Comparison of ENCODE assay signal across 1 cellular context in genomic region chrX:323721-324628, GRCh38.
A peak's percentile ranks its signal among the peaks of the same experiment; 100 is the strongest.
TF ChIP-seq lines count a peak whose summit lies in the region.

No MANE protein-coding gene starts in this region.

TF ChIP-seq in HepG2, 621 proteins besides CTCF, POLR2A, EP300 and RAD21 (continued from another document and continues in another):
- TF ChIP-seq ZNF513 (CRISPR knock-in tag; conservative IDR thresholded peaks at IDR 0.05) (no peak), ZXDC (CRISPR knock-in tag; IDR thresholded peaks at IDR 0.05) (no peak), KLF9 (CRISPR knock-in tag; IDR thresholded peaks at IDR 0.05; ENCODE audit: low read depth) (no peak), PHF8 (CRISPR knock-in tag; IDR thresholded peaks at IDR 0.05) (no peak), ZNF768 (CRISPR knock-in tag; IDR thresholded peaks at IDR 0.05) (peak; percentile 57), ZNF335 (CRISPR knock-in tag; IDR thresholded peaks at IDR 0.05) (no peak), SOX13 (IDR thresholded peaks at IDR 0.05) (no peak), SOX13 (CRISPR knock-in tag; conservative IDR thresholded peaks at IDR 0.05 in 1 of 2, IDR thresholded peaks at IDR 0.05 in 1 of 2) (no peak), CBX2 (IDR thresholded peaks at IDR 0.05; ENCODE audit: low read depth, low read length) (no peak), CBX2 (CRISPR knock-in tag; IDR thresholded peaks at IDR 0.05; ENCODE audit: low read depth) (no peak), KLF16 (CRISPR knock-in tag; IDR thresholded peaks at IDR 0.05) (no peak), DMTF1 (CRISPR knock-in tag; IDR thresholded peaks at IDR 0.05) (no peak), ZNF430 (CRISPR knock-in tag; IDR thresholded peaks at IDR 0.05) (no peak), PBX3 (CRISPR knock-in tag; IDR thresholded peaks at IDR 0.05; ENCODE audit: borderline replicate concordance) (no peak), ARID5B (CRISPR knock-in tag; IDR thresholded peaks at IDR 0.05) (no peak), NAIF1 (CRISPR knock-in tag; IDR thresholded peaks at IDR 0.05; ENCODE audit: borderline replicate concordance) (no peak), HNRNPH1 (optimal IDR thresholded peaks at IDR 0.05; ENCODE audit: low read depth, low read length) (no peak), ZNF232 (CRISPR knock-in tag; IDR thresholded peaks at IDR 0.05; ENCODE audit: borderline replicate concordance) (no peak), HOXA3 (CRISPR knock-in tag; IDR thresholded peaks at IDR 0.05) (peak; percentile 31), FOXK1 (CRISPR knock-in tag; IDR thresholded peaks at IDR 0.05; ENCODE audit: borderline replicate concordance, low read depth) (no peak), ZNF558 (CRISPR knock-in tag; IDR thresholded peaks at IDR 0.05; ENCODE audit: borderline replicate concordance) (no peak), REXO4 (CRISPR knock-in tag; IDR thresholded peaks at IDR 0.05; ENCODE audit: borderline replicate concordance) (no peak), ZNF282 (IDR thresholded peaks at IDR 0.05; ENCODE audit: partially characterized antibody) (no peak), GLI4 (CRISPR knock-in tag; IDR thresholded peaks at IDR 0.05; ENCODE audit: borderline replicate concordance) (no peak), RNF2 (conservative IDR thresholded peaks at IDR 0.05; ENCODE audit: low read depth) (no peak), ZNF605 (CRISPR knock-in tag; IDR thresholded peaks at IDR 0.05) (peak; percentile 44; the same call in 1 of the 2 replicates), HNRNPK (IDR thresholded peaks at IDR 0.05; ENCODE audit: low read depth, low read length, poor library complexity, severe bottlenecking) (peak; percentile 11), DNMT1 (CRISPR knock-in tag; IDR thresholded peaks at IDR 0.05) (no peak), GABPB1 (CRISPR knock-in tag; IDR thresholded peaks at IDR 0.05) (no peak; the same call in 1 of the 2 replicates), ZSCAN20 (CRISPR knock-in tag; IDR thresholded peaks at IDR 0.05; ENCODE audit: borderline replicate concordance) (no peak), ZNF33A (CRISPR knock-in tag; IDR thresholded peaks at IDR 0.05; ENCODE audit: borderline replicate concordance) (no peak), SMYD3 (CRISPR knock-in tag; IDR thresholded peaks at IDR 0.05) (no peak), ZBTB3 (CRISPR knock-in tag; IDR thresholded peaks at IDR 0.05; ENCODE audit: borderline replicate concordance, low read depth) (no peak), PHF20 (CRISPR knock-in tag; IDR thresholded peaks at IDR 0.05) (no peak), ZNF879 (CRISPR knock-in tag; IDR thresholded peaks at IDR 0.05) (no peak)
- TF ChIP-seq, protein P1, sequence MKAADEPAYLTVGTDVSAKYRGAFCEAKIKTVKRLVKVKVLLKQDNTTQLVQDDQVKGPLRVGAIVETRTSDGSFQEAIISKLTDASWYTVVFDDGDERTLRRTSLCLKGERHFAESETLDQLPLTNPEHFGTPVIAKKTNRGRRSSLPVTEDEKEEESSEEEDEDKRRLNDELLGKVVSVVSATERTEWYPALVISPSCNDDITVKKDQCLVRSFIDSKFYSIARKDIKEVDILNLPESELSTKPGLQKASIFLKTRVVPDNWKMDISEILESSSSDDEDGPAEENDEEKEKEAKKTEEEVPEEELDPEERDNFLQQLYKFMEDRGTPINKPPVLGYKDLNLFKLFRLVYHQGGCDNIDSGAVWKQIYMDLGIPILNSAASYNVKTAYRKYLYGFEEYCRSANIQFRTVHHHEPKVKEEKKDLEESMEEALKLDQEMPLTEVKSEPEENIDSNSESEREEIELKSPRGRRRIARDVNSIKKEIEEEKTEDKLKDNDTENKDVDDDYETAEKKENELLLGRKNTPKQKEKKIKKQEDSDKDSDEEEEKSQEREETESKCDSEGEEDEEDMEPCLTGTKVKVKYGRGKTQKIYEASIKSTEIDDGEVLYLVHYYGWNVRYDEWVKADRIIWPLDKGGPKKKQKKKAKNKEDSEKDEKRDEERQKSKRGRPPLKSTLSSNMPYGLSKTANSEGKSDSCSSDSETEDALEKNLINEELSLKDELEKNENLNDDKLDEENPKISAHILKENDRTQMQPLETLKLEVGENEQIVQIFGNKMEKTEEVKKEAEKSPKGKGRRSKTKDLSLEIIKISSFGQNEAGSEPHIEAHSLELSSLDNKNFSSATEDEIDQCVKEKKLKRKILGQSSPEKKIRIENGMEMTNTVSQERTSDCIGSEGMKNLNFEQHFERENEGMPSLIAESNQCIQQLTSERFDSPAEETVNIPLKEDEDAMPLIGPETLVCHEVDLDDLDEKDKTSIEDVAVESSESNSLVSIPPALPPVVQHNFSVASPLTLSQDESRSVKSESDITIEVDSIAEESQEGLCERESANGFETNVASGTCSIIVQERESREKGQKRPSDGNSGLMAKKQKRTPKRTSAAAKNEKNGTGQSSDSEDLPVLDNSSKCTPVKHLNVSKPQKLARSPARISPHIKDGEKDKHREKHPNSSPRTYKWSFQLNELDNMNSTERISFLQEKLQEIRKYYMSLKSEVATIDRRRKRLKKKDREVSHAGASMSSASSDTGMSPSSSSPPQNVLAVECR (CRISPR knock-in tag; IDR thresholded peaks at IDR 0.05; ENCODE audit: borderline replicate concordance), result peak; percentile 48; the same call in 1 of the 2 replicates
- TF ChIP-seq, protein P2, sequence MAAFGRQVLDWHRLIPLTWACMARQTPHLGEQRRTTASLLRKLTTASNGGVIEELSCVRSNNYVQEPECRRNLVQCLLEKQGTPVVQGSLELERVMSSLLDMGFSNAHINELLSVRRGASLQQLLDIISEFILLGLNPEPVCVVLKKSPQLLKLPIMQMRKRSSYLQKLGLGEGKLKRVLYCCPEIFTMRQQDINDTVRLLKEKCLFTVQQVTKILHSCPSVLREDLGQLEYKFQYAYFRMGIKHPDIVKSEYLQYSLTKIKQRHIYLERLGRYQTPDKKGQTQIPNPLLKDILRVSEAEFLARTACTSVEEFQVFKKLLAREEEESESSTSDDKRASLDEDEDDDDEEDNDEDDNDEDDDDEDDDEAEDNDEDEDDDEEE (CRISPR knock-in tag; IDR thresholded peaks at IDR 0.05), result no peak
- TF ChIP-seq, protein P3, sequence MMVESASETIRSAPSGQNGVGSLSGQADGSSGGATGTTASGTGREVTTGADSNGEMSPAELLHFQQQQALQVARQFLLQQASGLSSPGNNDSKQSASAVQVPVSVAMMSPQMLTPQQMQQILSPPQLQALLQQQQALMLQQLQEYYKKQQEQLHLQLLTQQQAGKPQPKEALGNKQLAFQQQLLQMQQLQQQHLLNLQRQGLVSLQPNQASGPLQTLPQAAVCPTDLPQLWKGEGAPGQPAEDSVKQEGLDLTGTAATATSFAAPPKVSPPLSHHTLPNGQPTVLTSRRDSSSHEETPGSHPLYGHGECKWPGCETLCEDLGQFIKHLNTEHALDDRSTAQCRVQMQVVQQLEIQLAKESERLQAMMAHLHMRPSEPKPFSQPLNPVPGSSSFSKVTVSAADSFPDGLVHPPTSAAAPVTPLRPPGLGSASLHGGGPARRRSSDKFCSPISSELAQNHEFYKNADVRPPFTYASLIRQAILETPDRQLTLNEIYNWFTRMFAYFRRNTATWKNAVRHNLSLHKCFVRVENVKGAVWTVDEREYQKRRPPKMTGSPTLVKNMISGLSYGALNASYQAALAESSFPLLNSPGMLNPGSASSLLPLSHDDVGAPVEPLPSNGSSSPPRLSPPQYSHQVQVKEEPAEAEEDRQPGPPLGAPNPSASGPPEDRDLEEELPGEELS (CRISPR knock-in tag; IDR thresholded peaks at IDR 0.05), result no peak
- TF ChIP-seq, protein P4, sequence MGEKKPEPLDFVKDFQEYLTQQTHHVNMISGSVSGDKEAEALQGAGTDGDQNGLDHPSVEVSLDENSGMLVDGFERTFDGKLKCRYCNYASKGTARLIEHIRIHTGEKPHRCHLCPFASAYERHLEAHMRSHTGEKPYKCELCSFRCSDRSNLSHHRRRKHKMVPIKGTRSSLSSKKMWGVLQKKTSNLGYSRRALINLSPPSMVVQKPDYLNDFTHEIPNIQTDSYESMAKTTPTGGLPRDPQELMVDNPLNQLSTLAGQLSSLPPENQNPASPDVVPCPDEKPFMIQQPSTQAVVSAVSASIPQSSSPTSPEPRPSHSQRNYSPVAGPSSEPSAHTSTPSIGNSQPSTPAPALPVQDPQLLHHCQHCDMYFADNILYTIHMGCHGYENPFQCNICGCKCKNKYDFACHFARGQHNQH (CRISPR knock-in tag; IDR thresholded peaks at IDR 0.05), result no peak; the same call in 1 of the 2 replicates
- TF ChIP-seq, protein P5, sequence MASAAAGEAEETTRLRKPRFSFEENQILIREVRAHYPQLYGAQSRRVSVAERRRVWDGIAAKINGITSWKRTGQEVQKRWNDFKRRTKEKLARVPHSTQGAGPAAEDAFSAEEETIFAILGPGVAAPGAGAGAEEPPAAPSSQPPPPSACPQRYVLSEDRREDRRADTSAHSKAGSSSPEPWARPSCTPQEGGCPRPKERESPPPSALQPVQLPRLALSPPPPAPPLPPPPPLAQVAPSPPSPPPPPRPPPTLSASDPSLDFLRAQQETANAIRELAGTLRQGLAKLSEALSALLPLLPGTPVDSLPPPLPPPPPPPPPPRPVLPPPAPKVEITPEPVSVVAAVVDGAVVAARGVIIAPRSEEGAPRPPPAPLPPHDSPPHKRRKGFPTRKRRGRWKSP (CRISPR knock-in tag; IDR thresholded peaks at IDR 0.05), result no peak
